ENCODE assay signal across 1 cellular context in genomic region chr13:20387006-20387405, GRCh38.
TF ChIP-seq lines count a peak whose summit lies in the region.

No MANE protein-coding gene starts in this region.

TF ChIP-seq in SK-N-SH, 30 proteins besides CTCF, POLR2A, EP300 and RAD21 (continued from another document):
- TF ChIP-seq MXI1 (IDR thresholded peaks at IDR 0.05; ENCODE audit: low read depth, low read length) (no peak), RFX5 (IDR thresholded peaks at IDR 0.05; ENCODE audit: low read length) (no peak), SMC3 (IDR thresholded peaks at IDR 0.05; ENCODE audit: low read depth, low read length) (no peak), ELF1 (IDR thresholded peaks at IDR 0.05) (no peak), MAX (IDR thresholded peaks at IDR 0.05; ENCODE audit: low read depth) (no peak)
